Comparison of ENCODE assay signal across 13 cellular contexts in genomic region chr7:35758421-35758820, GRCh38. TPM values are rescaled to one million over a fixed set of nuclear protein-coding genes. Genes with fewer than 3 reads are reported as not detected.
DNase-seq lines count a peak whose midpoint lies in the region; TF ChIP-seq lines count a peak whose summit lies in the region.
"Had no signal": no experiment of that assay in that cellular context is flagged by ENCODE, and none has a peak within 500 bp of the region (broad histone marks: within the 10 kb centered on the region; RNA-seq: fewer than 3 reads in every experiment).

No MANE protein-coding gene starts in this region.

- no peak overlapping the region for H3K4me3 ChIP-seq in testis
- no peak overlapping the region for H3K4me3 ChIP-seq in brain microvascular endothelial cell (ENCODE audit: low read depth, low read length)
- H3K4me3 ChIP-seq: skin epidermis had no signal

- H3K4me3 Mint-ChIP-seq in activated naive CD4-positive, alpha-beta T cell treated with anti-CD3 and anti-CD28 coated beads, Interleukin-2, amount 50 U/mL, for 24 hours, result no peak overlapping the region
- no peak overlapping the region for H3K4me3 Mint-ChIP-seq in activated CD4-positive, alpha-beta memory T cell treated with anti-CD3 and anti-CD28 coated beads, Interleukin-2, amount 10 ng/mL, durations not matched to agents 7 days and 5 days
- H3K4me3 Mint-ChIP-seq: activated naive CD8-positive, alpha-beta T cell treated with anti-CD3 and anti-CD28 coated beads, Interleukin-2, amount 50 U/mL, for 24 hours; T-cell had no signal

- TF ChIP-seq CTCF in testis (IDR thresholded peaks at IDR 0.05) (no peak), brain microvascular endothelial cell (IDR thresholded peaks at IDR 0.05; ENCODE audit: low read depth, low read length, missing control alignments) (no peak)

- intact Hi-C loops in testis (cut with DNase I; ENCODE audit: low total_unique reads), result no loop called here

- H3K27me3 ChIP-seq in testis, result no peaks in the 10 kb centered on the region
- no peaks in the 10 kb centered on the region for H3K27me3 ChIP-seq in brain microvascular endothelial cell (replicated peaks)

- no peaks in the 10 kb centered on the region for H3K9me3 Mint-ChIP-seq in activated naive CD4-positive, alpha-beta T cell treated with anti-CD3 and anti-CD28 coated beads, Interleukin-2, amount 50 U/mL, for 24 hours
- H3K9me3 Mint-ChIP-seq in activated CD4-positive, alpha-beta memory T cell treated with anti-CD3 and anti-CD28 coated beads, Interleukin-2, amount 10 ng/mL, durations not matched to agents 7 days and 5 days, result no peaks in the 10 kb centered on the region
- H3K9me3 Mint-ChIP-seq: activated naive CD8-positive, alpha-beta T cell treated with anti-CD3 and anti-CD28 coated beads, Interleukin-2, amount 50 U/mL, for 24 hours; T-cell had no signal

- CTCF ChIA-PET in activated CD4-positive, alpha-beta memory T cell treated with anti-CD3 and anti-CD28 coated beads, Interleukin-2, amount 10 ng/mL, durations not matched to agents 7 days and 5 days (lab: Charles Lee), result no interaction called here

- H3K36me3 ChIP-seq in testis (ENCODE audit: low read depth, missing control alignments) (no peaks in the 10 kb centered on the region), brain microvascular endothelial cell (replicated peaks) (no peaks in the 10 kb centered on the region)

- H3K27ac ChIP-seq in testis (peak overlapping the region in 1 of 2 donors; percentile 16), brain microvascular endothelial cell (no peak overlapping the region)
- H3K27ac ChIP-seq: skin epidermis had no signal

- peaks cover 2% of the 10 kb centered on the region for H3K36me3 Mint-ChIP-seq in activated naive CD4-positive, alpha-beta T cell treated with anti-CD3 and anti-CD28 coated beads, Interleukin-2, amount 50 U/mL, for 24 hours
- no peaks in the 10 kb centered on the region for H3K36me3 Mint-ChIP-seq in activated CD4-positive, alpha-beta memory T cell treated with anti-CD3 and anti-CD28 coated beads, Interleukin-2, amount 10 ng/mL, durations not matched to agents 7 days and 5 days (ENCODE audit: low read depth)
- H3K36me3 Mint-ChIP-seq: T-cell had no signal

- peak overlapping the region; percentile 20 for H3K27ac Mint-ChIP-seq in activated naive CD4-positive, alpha-beta T cell treated with anti-CD3 and anti-CD28 coated beads, Interleukin-2, amount 50 U/mL, for 24 hours
- no peak overlapping the region for H3K27ac Mint-ChIP-seq in activated CD4-positive, alpha-beta memory T cell treated with anti-CD3 and anti-CD28 coated beads, Interleukin-2, amount 10 ng/mL, durations not matched to agents 7 days and 5 days
- H3K27ac Mint-ChIP-seq: activated naive CD8-positive, alpha-beta T cell treated with anti-CD3 and anti-CD28 coated beads, Interleukin-2, amount 50 U/mL, for 24 hours; T-cell had no signal

- DNase-seq in activated naive CD4-positive, alpha-beta T cell (lab: John Stamatoyannopoulos, UW), result no peak
- DNase-seq in SK-N-DZ (ENCODE audit: low spot score), result peak; percentile 80
- peak; percentile 63 for DNase-seq in iPS-NIHi7 (ENCODE audit: extremely low spot score)
- DNase-seq in testis, result peak; percentile 23
- no peak for DNase-seq in activated CD4-positive, alpha-beta memory T cell treated with anti-CD3 and anti-CD28 coated beads, Interleukin-2, amount 10 ng/mL, durations not matched to agents 7 days and 5 days
- no peak for DNase-seq in brain microvascular endothelial cell
- no peak for DNase-seq in effector CD8-positive, alpha-beta T cell (lab: John Stamatoyannopoulos, UW)
- DNase-seq: activated naive CD8-positive, alpha-beta T cell treated with anti-CD3 and anti-CD28 coated beads, Interleukin-2, amount 50 U/mL, for 24 hours; KG1; NCI-H526 treated with DMSO at 0.1 percent for 48 hours had no signal

- H3K27me3 Mint-ChIP-seq in activated naive CD4-positive, alpha-beta T cell treated with anti-CD3 and anti-CD28 coated beads, Interleukin-2, amount 50 U/mL, for 24 hours, result no peaks in the 10 kb centered on the region
- peaks cover 9% of the 10 kb centered on the region for H3K27me3 Mint-ChIP-seq in activated CD4-positive, alpha-beta memory T cell treated with anti-CD3 and anti-CD28 coated beads, Interleukin-2, amount 10 ng/mL, durations not matched to agents 7 days and 5 days
- H3K27me3 Mint-ChIP-seq: activated naive CD8-positive, alpha-beta T cell treated with anti-CD3 and anti-CD28 coated beads, Interleukin-2, amount 50 U/mL, for 24 hours; T-cell had no signal

- no peak for TF ChIP-seq POLR2A in testis (IDR thresholded peaks at IDR 0.05)

- POLR2A ChIA-PET in activated CD4-positive, alpha-beta memory T cell treated with anti-CD3 and anti-CD28 coated beads, Interleukin-2, amount 10 ng/mL, durations not matched to agents 7 days and 5 days (lab: Charles Lee), result no interaction called here

- peaks cover 10% of the 10 kb centered on the region for H3K4me1 Mint-ChIP-seq in activated naive CD4-positive, alpha-beta T cell treated with anti-CD3 and anti-CD28 coated beads, Interleukin-2, amount 50 U/mL, for 24 hours
- H3K4me1 Mint-ChIP-seq in activated CD4-positive, alpha-beta memory T cell treated with anti-CD3 and anti-CD28 coated beads, Interleukin-2, amount 10 ng/mL, durations not matched to agents 7 days and 5 days, result peaks cover 2% of the 10 kb centered on the region

- in situ Hi-C loops in brain microvascular endothelial cell (cut with HindIII; ENCODE audit: low pct_ligation_motif_present, low sequenced_read_pairs), result no loop called here

- no peaks in the 10 kb centered on the region for H3K9me3 ChIP-seq in testis

- H3K4me1 ChIP-seq in testis, result peaks cover 37% of the 10 kb centered on the region

- WGBS in testis, 2 donors, result 40 to 46% methylated on average over 2 of the region's 2 CpGs

RNA-seq across cellular contexts. Expression of gene SEPTIN7, which starts 42.4 kb away (rescaled TPM):
- polyA plus RNA-seq in SK-N-DZ (2014; cell fraction: cytosol; rRNA removed), result 371 and 383 TPM in 2 replicates
- 148 and 191 TPM in 2 replicates for polyA plus RNA-seq in SK-N-DZ (2014; cell fraction: nucleus; rRNA removed)
- total RNA-seq in testis, result 100 to 1,000 TPM; 182 to 194 TPM
- polyA plus RNA-seq in testis (ENCODE audit: insufficient read depth, low read depth, low replicate concordance), result 137 TPM
- 100 to 1,000 TPM; 237 to 241 TPM for total RNA-seq in activated CD4-positive, alpha-beta memory T cell treated with anti-CD3 and anti-CD28 coated beads, Interleukin-2, amount 10 ng/mL, durations not matched to agents 7 days and 5 days

Comparison
In these comparisons a context has a peak if more than half of its experiments do, and no peak if none do; other contexts are left out.
1. DNase-seq: peak in SK-N-DZ (single experiment), iPS-NIHi7 (single experiment) and testis (single experiment); none in activated naive CD4-positive, alpha-beta T cell (0 of 4), activated CD4-positive, alpha-beta memory T cell treated with anti-CD3 and anti-CD28 coated beads, Interleukin-2, amount 10 ng/mL, durations not matched to agents 7 days and 5 days (single experiment), brain microvascular endothelial cell (single experiment) and effector CD8-positive, alpha-beta T cell (single experiment).